Comparison of ENCODE assay signal across 10 cellular contexts in the genomic region with DNA sequence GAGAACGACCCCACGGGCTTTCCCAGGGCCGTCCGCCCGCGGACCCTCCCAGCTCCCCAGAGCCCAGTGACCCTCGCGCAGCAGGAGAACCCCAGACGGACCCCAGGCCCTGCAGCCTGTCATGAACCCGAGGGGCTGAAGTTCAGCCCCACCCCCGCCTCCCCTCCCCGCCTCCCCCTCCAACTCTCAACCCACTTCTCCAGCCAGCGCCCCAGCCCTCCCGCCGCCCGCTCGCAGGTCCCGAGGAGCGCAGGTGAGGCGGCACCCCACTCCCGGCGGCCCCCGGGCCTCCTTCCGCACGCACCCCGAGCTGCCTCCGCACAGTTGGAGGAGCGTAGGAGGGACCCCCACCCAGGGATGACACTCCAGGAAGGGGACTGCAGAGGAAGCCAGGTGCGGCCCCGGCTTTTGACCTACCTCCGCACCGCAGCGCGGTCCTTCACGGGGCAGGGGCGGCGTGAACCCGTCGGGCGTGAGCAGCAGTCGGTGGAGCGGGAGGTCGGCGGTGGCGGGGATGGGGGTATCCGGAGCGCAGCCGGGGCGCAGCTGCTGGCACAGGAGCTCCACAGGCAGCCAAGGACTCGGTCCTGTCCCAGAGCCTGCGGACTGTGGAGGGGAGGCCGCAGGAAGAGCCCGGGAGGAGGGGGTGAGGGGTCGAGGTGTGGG. TPM values are rescaled to one million over a fixed set of nuclear protein-coding genes. Genes with fewer than 3 reads are reported as not detected.
DNase-seq lines count a peak whose midpoint lies in the region; ATAC-seq and TF ChIP-seq lines count a peak whose summit lies in the region.
"Had no signal": no experiment of that assay in that cellular context is flagged by ENCODE, and none has a peak within 500 bp of the region (broad histone marks: within the 10 kb centered on the region; RNA-seq: fewer than 3 reads in every experiment).

A gene with protein sequence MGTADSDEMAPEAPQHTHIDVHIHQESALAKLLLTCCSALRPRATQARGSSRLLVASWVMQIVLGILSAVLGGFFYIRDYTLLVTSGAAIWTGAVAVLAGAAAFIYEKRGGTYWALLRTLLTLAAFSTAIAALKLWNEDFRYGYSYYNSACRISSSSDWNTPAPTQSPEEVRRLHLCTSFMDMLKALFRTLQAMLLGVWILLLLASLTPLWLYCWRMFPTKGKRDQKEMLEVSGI (plus strand): TSS at position 194 of the 666 bp plus-strand sequence. CDS start 782 bp downstream, outside the sequence.

- H3K4me1 ChIP-seq in HUES6 (ENCODE audit: control insufficient read depth, insufficient read depth, low read length) (peaks cover 2% of the 10 kb centered on the region; the same call in 1 of the 2 replicates), PC-9 (replicated peaks; ENCODE audit: insufficient read depth) (no peaks in the 10 kb centered on the region)

- intact Hi-C loops in PC-9 (cut with micrococcal nuclease; ENCODE audit: unreplicated experiment): no loop called here

- no peak within 1 kb of the TSS for H3K9ac ChIP-seq in HUES6 (ENCODE audit: low read length)

- peaks cover 1% of the 10 kb centered on the region for H3K4me1 Mint-ChIP-seq in activated naive CD8-positive, alpha-beta T cell treated with anti-CD3 and anti-CD28 coated beads for 36 hours

- no peak within 1 kb of the TSS for H2AFZ ChIP-seq in PC-9

- H4K20me1 ChIP-seq in PC-9 (ENCODE audit: insufficient read depth): no peaks in the 10 kb centered on the region

- CTCF ChIA-PET in PC-9 (lab: Charles Lee): no interaction called here

- peak; percentile 4 for DNase-seq in activated naive CD8-positive, alpha-beta T cell treated with anti-CD3 and anti-CD28 coated beads for 36 hours
- DNase-seq in iPS-NIHi11 (ENCODE audit: low spot score) (peak; percentile 47), PC-9 (no peak), epidermal melanocyte (ENCODE audit: insufficient read length, low spot score) (no peak)
- DNase-seq in effector CD4-positive, alpha-beta T cell: no peak
- DNase-seq: islet precursor cell had no signal

- no peak within 1 kb of the TSS for H3K27ac ChIP-seq in HUES6 (ENCODE audit: low read depth, low read length)
- H3K27ac ChIP-seq in skin epidermis: peak within 1 kb of the TSS; percentile 5 to 87 (median 78)
- no peak within 1 kb of the TSS for H3K27ac ChIP-seq in PC-9

- H3K36me3 Mint-ChIP-seq in activated naive CD8-positive, alpha-beta T cell treated with anti-CD3 and anti-CD28 coated beads for 36 hours: no peaks in the 10 kb centered on the region

- H3K4me3 Mint-ChIP-seq in activated naive CD8-positive, alpha-beta T cell treated with anti-CD3 and anti-CD28 coated beads for 36 hours: peak within 1 kb of the TSS; percentile 38

- no peak for ATAC-seq in GM19351 (IDR thresholded peaks at IDR 0.05; ENCODE audit: unreplicated experiment)

- H3K9me3 ChIP-seq in HUES6 (ENCODE audit: control insufficient read depth, insufficient read depth, low read depth, low read length): 0 out of 2 replicates have a peak, but pooled peaks cover under 1% of the 10 kb centered on the region
- H3K9me3 ChIP-seq in PC-9 (ENCODE audit: insufficient read depth, low read depth): no peaks in the 10 kb centered on the region

- H3K4me2 ChIP-seq in PC-9: no peak within 1 kb of the TSS

- peaks cover 59% of the 10 kb centered on the region for H3K27me3 Mint-ChIP-seq in activated naive CD8-positive, alpha-beta T cell treated with anti-CD3 and anti-CD28 coated beads for 36 hours

- no peak within 1 kb of the TSS for H3K27ac Mint-ChIP-seq in activated naive CD8-positive, alpha-beta T cell treated with anti-CD3 and anti-CD28 coated beads for 36 hours

- H3F3A ChIP-seq in PC-9 (ENCODE audit: insufficient read depth, low read depth): no peaks in the 10 kb centered on the region

- POLR2A ChIA-PET in PC-9 (lab: Charles Lee; ENCODE audit: unreplicated experiment): no interaction called here

- H3K79me2 ChIP-seq in PC-9 (ENCODE audit: low read depth): no peaks in the 10 kb centered on the region

- no peak for TF ChIP-seq CTCF in PC-9 (conservative IDR thresholded peaks at IDR 0.05)

- H3K4me3 ChIP-seq in HUES6 (ENCODE audit: low read depth, low read length): peak within 1 kb of the TSS; percentile 59
- peak within 1 kb of the TSS; percentile 37 to 54 (median 44) for H3K4me3 ChIP-seq in skin epidermis
- H3K4me3 ChIP-seq in PC-9: no peak within 1 kb of the TSS

- no peaks in the 10 kb centered on the region for H3K36me3 ChIP-seq in HUES6 (ENCODE audit: control insufficient read depth, insufficient read depth, low read length)
- no peaks in the 10 kb centered on the region for H3K36me3 ChIP-seq in PC-9 (ENCODE audit: low read depth)

- BruUV-seq in PC-9 (replicated peaks; lab: Mats Ljungman, UMichigan): no TSS peak

- peaks cover 95% of the 10 kb centered on the region for H3K27me3 ChIP-seq in HUES6 (ENCODE audit: control insufficient read depth, insufficient read depth, low read length)
- peaks cover 94% of the 10 kb centered on the region for H3K27me3 ChIP-seq in PC-9 (ENCODE audit: insufficient read depth, low read depth)

- no peaks in the 10 kb centered on the region for H3K9me2 ChIP-seq in PC-9 (ENCODE audit: insufficient read depth)

- H3K9me3 Mint-ChIP-seq in activated naive CD8-positive, alpha-beta T cell treated with anti-CD3 and anti-CD28 coated beads for 36 hours: no peaks in the 10 kb centered on the region

RNA-seq across cellular contexts. Expression of the gene that starts here (rescaled TPM):
- not detected for total RNA-seq in activated naive CD8-positive, alpha-beta T cell treated with anti-CD3 and anti-CD28 coated beads for 36 hours
- total RNA-seq in PC-9 (2021): not detected in 2 replicates
- total RNA-seq: activated CD8-positive, alpha-beta memory T cell treated with anti-CD3 and anti-CD28 coated beads for 36 hours had no signal

Comparison
In these comparisons a context has a peak if more than half of its experiments do, and no peak if none do; other contexts are left out.
1. Peak in DNase-seq in activated naive CD8-positive, alpha-beta T cell treated with anti-CD3 and anti-CD28 coated beads for 36 hours; RNA of the gene not detected or under 1 TPM.
2. H3K27ac ChIP-seq: peak in skin epidermis (21 of 21); none in HUES6 (single experiment) and PC-9 (single experiment).